1 cellular context compared by ENCODE assay signal in genomic region chr15:42059661-42060476, GRCh38.
TF ChIP-seq lines count a peak whose summit lies in the region.

No MANE protein-coding gene starts in this region.

TF ChIP-seq in GM12878, 131 proteins besides CTCF, POLR2A, EP300 and RAD21 (continued from another document):
- TF ChIP-seq, protein P1, sequence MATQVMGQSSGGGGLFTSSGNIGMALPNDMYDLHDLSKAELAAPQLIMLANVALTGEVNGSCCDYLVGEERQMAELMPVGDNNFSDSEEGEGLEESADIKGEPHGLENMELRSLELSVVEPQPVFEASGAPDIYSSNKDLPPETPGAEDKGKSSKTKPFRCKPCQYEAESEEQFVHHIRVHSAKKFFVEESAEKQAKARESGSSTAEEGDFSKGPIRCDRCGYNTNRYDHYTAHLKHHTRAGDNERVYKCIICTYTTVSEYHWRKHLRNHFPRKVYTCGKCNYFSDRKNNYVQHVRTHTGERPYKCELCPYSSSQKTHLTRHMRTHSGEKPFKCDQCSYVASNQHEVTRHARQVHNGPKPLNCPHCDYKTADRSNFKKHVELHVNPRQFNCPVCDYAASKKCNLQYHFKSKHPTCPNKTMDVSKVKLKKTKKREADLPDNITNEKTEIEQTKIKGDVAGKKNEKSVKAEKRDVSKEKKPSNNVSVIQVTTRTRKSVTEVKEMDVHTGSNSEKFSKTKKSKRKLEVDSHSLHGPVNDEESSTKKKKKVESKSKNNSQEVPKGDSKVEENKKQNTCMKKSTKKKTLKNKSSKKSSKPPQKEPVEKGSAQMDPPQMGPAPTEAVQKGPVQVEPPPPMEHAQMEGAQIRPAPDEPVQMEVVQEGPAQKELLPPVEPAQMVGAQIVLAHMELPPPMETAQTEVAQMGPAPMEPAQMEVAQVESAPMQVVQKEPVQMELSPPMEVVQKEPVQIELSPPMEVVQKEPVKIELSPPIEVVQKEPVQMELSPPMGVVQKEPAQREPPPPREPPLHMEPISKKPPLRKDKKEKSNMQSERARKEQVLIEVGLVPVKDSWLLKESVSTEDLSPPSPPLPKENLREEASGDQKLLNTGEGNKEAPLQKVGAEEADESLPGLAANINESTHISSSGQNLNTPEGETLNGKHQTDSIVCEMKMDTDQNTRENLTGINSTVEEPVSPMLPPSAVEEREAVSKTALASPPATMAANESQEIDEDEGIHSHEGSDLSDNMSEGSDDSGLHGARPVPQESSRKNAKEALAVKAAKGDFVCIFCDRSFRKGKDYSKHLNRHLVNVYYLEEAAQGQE (IDR thresholded peaks at IDR 0.05; ENCODE audit: low read depth, low read length), result no peak
- TF ChIP-seq BMI1 (IDR thresholded peaks at IDR 0.05; ENCODE audit: borderline replicate concordance) (peak; percentile 74), SMC3 (IDR thresholded peaks at IDR 0.05; ENCODE audit: borderline replicate concordance, low read length) (peak; percentile 93), YY1 (IDR thresholded peaks at IDR 0.05; ENCODE audit: low read depth, low read length) (0 out of 2 replicates have a peak, but pooled peaks have one; percentile 32), WRNIP1 (IDR thresholded peaks at IDR 0.05; ENCODE audit: borderline replicate concordance, low read depth, low read length) (0 out of 2 replicates have a peak, but pooled peaks have one; percentile 46), RUNX3 (IDR thresholded peaks at IDR 0.05; ENCODE audit: low read length) (0 out of 2 replicates have a peak, but pooled peaks have one; percentile 9)
- TF ChIP-seq, protein P2, sequence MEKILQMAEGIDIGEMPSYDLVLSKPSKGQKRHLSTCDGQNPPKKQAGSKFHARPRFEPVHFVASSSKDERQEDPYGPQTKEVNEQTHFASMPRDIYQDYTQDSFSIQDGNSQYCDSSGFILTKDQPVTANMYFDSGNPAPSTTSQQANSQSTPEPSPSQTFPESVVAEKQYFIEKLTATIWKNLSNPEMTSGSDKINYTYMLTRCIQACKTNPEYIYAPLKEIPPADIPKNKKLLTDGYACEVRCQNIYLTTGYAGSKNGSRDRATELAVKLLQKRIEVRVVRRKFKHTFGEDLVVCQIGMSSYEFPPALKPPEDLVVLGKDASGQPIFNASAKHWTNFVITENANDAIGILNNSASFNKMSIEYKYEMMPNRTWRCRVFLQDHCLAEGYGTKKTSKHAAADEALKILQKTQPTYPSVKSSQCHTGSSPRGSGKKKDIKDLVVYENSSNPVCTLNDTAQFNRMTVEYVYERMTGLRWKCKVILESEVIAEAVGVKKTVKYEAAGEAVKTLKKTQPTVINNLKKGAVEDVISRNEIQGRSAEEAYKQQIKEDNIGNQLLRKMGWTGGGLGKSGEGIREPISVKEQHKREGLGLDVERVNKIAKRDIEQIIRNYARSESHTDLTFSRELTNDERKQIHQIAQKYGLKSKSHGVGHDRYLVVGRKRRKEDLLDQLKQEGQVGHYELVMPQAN (conservative IDR thresholded peaks at IDR 0.05), result no peak
